In the genomic region with DNA sequence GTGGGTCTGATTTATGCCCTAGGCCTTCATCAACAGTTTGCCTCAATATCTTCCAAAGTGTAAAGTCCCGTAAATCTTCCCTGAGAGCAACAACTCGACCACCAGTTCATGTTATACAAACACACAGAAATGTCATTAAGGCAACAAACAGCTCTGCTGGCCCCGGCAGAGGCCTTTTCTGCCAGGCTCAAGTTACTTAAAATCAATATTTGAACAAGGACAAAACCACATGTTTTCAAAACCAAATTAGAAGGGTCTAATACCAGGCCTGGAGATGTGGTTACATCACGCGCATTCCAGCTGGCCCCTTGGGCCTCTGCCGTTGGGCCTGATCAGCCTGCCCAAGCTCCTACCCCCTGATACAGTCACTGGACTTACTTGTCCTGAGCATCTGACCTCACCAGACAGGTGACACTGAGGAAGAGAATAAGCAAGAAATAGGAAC, we compare ENCODE assay signal across 1 cellular context.
A peak's percentile ranks its signal among the peaks of the same experiment; 100 is the strongest.
TF ChIP-seq lines count a peak whose summit lies in the region.

No MANE protein-coding gene starts in this region.

TF ChIP-seq in HepG2, 621 proteins besides CTCF, POLR2A, EP300 and RAD21 (continued from another document and continues in another):
- TF ChIP-seq, protein P1, sequence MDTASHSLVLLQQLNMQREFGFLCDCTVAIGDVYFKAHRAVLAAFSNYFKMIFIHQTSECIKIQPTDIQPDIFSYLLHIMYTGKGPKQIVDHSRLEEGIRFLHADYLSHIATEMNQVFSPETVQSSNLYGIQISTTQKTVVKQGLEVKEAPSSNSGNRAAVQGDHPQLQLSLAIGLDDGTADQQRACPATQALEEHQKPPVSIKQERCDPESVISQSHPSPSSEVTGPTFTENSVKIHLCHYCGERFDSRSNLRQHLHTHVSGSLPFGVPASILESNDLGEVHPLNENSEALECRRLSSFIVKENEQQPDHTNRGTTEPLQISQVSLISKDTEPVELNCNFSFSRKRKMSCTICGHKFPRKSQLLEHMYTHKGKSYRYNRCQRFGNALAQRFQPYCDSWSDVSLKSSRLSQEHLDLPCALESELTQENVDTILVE (CRISPR knock-in tag; IDR thresholded peaks at IDR 0.05) = peak; percentile 77; the same call in 1 of the 2 replicates
- TF ChIP-seq NFIC (IDR thresholded peaks at IDR 0.05; ENCODE audit: low read length) = peak; percentile 87; the same call in 1 of the 2 replicates
- TF ChIP-seq, protein P2, sequence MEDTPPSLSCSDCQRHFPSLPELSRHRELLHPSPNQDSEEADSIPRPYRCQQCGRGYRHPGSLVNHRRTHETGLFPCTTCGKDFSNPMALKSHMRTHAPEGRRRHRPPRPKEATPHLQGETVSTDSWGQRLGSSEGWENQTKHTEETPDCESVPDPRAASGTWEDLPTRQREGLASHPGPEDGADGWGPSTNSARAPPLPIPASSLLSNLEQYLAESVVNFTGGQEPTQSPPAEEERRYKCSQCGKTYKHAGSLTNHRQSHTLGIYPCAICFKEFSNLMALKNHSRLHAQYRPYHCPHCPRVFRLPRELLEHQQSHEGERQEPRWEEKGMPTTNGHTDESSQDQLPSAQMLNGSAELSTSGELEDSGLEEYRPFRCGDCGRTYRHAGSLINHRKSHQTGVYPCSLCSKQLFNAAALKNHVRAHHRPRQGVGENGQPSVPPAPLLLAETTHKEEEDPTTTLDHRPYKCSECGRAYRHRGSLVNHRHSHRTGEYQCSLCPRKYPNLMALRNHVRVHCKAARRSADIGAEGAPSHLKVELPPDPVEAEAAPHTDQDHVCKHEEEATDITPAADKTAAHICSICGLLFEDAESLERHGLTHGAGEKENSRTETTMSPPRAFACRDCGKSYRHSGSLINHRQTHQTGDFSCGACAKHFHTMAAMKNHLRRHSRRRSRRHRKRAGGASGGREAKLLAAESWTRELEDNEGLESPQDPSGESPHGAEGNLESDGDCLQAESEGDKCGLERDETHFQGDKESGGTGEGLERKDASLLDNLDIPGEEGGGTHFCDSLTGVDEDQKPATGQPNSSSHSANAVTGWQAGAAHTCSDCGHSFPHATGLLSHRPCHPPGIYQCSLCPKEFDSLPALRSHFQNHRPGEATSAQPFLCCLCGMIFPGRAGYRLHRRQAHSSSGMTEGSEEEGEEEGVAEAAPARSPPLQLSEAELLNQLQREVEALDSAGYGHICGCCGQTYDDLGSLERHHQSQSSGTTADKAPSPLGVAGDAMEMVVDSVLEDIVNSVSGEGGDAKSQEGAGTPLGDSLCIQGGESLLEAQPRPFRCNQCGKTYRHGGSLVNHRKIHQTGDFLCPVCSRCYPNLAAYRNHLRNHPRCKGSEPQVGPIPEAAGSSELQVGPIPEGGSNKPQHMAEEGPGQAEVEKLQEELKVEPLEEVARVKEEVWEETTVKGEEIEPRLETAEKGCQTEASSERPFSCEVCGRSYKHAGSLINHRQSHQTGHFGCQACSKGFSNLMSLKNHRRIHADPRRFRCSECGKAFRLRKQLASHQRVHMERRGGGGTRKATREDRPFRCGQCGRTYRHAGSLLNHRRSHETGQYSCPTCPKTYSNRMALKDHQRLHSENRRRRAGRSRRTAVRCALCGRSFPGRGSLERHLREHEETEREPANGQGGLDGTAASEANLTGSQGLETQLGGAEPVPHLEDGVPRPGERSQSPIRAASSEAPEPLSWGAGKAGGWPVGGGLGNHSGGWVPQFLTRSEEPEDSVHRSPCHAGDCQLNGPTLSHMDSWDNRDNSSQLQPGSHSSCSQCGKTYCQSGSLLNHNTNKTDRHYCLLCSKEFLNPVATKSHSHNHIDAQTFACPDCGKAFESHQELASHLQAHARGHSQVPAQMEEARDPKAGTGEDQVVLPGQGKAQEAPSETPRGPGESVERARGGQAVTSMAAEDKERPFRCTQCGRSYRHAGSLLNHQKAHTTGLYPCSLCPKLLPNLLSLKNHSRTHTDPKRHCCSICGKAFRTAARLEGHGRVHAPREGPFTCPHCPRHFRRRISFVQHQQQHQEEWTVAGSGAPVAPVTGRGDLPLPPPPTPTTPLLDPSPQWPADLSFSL (CRISPR knock-in tag; IDR thresholded peaks at IDR 0.05) = no peak; the same call in 1 of the 2 replicates
- TF ChIP-seq HES4 (CRISPR knock-in tag; IDR thresholded peaks at IDR 0.05; ENCODE audit: borderline replicate concordance) = no peak
- TF ChIP-seq ZSCAN25 (CRISPR knock-in tag; IDR thresholded peaks at IDR 0.05) = peak; percentile 45; the same call in 1 of the 2 replicates
- TF ChIP-seq ZNF33B (CRISPR knock-in tag; IDR thresholded peaks at IDR 0.05) = 0 out of 2 replicates have a peak, but pooled peaks have one; percentile 45
- TF ChIP-seq DPF2 (CRISPR knock-in tag; IDR thresholded peaks at IDR 0.05; ENCODE audit: borderline replicate concordance, low read depth) = peak; percentile 95
- TF ChIP-seq, protein P3, sequence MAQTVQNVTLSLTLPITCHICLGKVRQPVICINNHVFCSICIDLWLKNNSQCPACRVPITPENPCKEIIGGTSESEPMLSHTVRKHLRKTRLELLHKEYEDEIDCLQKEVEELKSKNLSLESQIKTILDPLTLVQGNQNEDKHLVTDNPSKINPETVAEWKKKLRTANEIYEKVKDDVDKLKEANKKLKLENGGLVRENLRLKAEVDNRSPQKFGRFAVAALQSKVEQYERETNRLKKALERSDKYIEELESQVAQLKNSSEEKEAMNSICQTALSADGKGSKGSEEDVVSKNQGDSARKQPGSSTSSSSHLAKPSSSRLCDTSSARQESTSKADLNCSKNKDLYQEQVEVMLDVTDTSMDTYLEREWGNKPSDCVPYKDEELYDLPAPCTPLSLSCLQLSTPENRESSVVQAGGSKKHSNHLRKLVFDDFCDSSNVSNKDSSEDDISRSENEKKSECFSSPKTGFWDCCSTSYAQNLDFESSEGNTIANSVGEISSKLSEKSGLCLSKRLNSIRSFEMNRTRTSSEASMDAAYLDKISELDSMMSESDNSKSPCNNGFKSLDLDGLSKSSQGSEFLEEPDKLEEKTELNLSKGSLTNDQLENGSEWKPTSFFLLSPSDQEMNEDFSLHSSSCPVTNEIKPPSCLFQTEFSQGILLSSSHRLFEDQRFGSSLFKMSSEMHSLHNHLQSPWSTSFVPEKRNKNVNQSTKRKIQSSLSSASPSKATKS (CRISPR knock-in tag; IDR thresholded peaks at IDR 0.05) = peak; percentile 75; the same call in 1 of the 2 replicates
- peak; percentile 70; the same call in 1 of the 2 replicates for TF ChIP-seq ZNF274 (CRISPR knock-in tag; IDR thresholded peaks at IDR 0.05)
- peak; percentile 86; the same call in 1 of the 2 replicates for TF ChIP-seq ZNF543 (CRISPR knock-in tag; IDR thresholded peaks at IDR 0.05)
- peak; percentile 80 for TF ChIP-seq JUN (CRISPR knock-in tag; IDR thresholded peaks at IDR 0.05)
- TF ChIP-seq, protein P4, sequence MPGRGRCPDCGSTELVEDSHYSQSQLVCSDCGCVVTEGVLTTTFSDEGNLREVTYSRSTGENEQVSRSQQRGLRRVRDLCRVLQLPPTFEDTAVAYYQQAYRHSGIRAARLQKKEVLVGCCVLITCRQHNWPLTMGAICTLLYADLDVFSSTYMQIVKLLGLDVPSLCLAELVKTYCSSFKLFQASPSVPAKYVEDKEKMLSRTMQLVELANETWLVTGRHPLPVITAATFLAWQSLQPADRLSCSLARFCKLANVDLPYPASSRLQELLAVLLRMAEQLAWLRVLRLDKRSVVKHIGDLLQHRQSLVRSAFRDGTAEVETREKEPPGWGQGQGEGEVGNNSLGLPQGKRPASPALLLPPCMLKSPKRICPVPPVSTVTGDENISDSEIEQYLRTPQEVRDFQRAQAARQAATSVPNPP (CRISPR knock-in tag; IDR thresholded peaks at IDR 0.05) = peak; percentile 93
- no peak for TF ChIP-seq RFX1 (IDR thresholded peaks at IDR 0.05)
- peak; percentile 62; the same call in 1 of the 2 replicates for TF ChIP-seq KDM2A (CRISPR knock-in tag; IDR thresholded peaks at IDR 0.05; ENCODE audit: borderline replicate concordance, low read depth)
- peak; percentile 63; the same call in 1 of the 2 replicates for TF ChIP-seq ZNF232 (CRISPR knock-in tag; IDR thresholded peaks at IDR 0.05; ENCODE audit: borderline replicate concordance)
- TF ChIP-seq, protein P5, sequence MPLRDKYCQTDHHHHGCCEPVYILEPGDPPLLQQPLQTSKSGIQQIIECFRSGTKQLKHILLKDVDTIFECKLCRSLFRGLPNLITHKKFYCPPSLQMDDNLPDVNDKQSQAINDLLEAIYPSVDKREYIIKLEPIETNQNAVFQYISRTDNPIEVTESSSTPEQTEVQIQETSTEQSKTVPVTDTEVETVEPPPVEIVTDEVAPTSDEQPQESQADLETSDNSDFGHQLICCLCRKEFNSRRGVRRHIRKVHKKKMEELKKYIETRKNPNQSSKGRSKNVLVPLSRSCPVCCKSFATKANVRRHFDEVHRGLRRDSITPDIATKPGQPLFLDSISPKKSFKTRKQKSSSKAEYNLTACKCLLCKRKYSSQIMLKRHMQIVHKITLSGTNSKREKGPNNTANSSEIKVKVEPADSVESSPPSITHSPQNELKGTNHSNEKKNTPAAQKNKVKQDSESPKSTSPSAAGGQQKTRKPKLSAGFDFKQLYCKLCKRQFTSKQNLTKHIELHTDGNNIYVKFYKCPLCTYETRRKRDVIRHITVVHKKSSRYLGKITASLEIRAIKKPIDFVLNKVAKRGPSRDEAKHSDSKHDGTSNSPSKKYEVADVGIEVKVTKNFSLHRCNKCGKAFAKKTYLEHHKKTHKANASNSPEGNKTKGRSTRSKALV (CRISPR knock-in tag; IDR thresholded peaks at IDR 0.05) = peak; percentile 83; the same call in 1 of the 2 replicates
- no peak for TF ChIP-seq SP2 (CRISPR knock-in tag; IDR thresholded peaks at IDR 0.05)
- TF ChIP-seq ZFP1 (CRISPR knock-in tag; IDR thresholded peaks at IDR 0.05) = no peak; the same call in 1 of the 2 replicates
- TF ChIP-seq NR2F6 (IDR thresholded peaks at IDR 0.05) = peak; percentile 87
- no peak; the same call in none of the 2 replicates for TF ChIP-seq NR2F6 (CRISPR knock-in tag; IDR thresholded peaks at IDR 0.05)
- TF ChIP-seq, protein P6, sequence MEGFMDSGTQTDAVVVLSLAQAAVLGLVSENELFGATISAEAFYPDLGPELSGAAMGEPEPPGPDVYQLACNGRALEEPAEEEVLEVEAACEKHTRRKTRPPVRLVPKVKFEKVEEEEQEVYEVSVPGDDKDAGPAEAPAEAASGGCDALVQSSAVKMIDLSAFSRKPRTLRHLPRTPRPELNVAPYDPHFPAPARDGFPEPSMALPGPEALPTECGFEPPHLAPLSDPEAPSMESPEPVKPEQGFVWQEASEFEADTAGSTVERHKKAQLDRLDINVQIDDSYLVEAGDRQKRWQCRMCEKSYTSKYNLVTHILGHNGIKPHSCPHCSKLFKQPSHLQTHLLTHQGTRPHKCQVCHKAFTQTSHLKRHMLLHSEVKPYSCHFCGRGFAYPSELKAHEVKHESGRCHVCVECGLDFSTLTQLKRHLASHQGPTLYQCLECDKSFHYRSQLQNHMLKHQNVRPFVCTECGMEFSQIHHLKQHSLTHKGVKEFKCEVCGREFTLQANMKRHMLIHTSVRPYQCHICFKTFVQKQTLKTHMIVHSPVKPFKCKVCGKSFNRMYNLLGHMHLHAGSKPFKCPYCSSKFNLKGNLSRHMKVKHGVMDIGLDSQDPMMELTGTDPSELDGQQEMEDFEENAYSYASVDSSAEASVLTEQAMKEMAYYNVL (CRISPR knock-in tag; IDR thresholded peaks at IDR 0.05; ENCODE audit: borderline replicate concordance) = peak; percentile 80; the same call in 1 of the 2 replicates
- TF ChIP-seq, protein P7, sequence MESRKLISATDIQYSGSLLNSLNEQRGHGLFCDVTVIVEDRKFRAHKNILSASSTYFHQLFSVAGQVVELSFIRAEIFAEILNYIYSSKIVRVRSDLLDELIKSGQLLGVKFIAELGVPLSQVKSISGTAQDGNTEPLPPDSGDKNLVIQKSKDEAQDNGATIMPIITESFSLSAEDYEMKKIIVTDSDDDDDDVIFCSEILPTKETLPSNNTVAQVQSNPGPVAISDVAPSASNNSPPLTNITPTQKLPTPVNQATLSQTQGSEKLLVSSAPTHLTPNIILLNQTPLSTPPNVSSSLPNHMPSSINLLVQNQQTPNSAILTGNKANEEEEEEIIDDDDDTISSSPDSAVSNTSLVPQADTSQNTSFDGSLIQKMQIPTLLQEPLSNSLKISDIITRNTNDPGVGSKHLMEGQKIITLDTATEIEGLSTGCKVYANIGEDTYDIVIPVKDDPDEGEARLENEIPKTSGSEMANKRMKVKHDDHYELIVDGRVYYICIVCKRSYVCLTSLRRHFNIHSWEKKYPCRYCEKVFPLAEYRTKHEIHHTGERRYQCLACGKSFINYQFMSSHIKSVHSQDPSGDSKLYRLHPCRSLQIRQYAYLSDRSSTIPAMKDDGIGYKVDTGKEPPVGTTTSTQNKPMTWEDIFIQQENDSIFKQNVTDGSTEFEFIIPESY (CRISPR knock-in tag; IDR thresholded peaks at IDR 0.05) = 0 out of 2 replicates have a peak, but pooled peaks have one; percentile 15
- TF ChIP-seq TCF12 (IDR thresholded peaks at IDR 0.05) = no peak
- peak; percentile 81; the same call in 1 of the 2 replicates for TF ChIP-seq TCF12 (CRISPR knock-in tag; IDR thresholded peaks at IDR 0.05)
- TF ChIP-seq, protein P8, sequence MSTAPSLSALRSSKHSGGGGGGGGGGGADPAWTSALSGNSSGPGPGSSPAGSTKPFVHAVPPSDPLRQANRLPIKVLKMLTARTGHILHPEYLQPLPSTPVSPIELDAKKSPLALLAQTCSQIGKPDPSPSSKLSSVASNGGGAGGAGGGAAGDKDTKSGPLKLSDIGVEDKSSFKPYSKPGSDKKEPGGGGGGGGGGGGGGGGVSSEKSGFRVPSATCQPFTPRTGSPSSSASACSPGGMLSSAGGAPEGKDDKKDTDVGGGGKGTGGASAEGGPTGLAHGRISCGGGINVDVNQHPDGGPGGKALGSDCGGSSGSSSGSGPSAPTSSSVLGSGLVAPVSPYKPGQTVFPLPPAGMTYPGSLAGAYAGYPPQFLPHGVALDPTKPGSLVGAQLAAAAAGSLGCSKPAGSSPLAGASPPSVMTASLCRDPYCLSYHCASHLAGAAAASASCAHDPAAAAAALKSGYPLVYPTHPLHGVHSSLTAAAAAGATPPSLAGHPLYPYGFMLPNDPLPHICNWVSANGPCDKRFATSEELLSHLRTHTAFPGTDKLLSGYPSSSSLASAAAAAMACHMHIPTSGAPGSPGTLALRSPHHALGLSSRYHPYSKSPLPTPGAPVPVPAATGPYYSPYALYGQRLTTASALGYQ (CRISPR knock-in tag; IDR thresholded peaks at IDR 0.05) = peak; percentile 97
- TF ChIP-seq, protein P9, sequence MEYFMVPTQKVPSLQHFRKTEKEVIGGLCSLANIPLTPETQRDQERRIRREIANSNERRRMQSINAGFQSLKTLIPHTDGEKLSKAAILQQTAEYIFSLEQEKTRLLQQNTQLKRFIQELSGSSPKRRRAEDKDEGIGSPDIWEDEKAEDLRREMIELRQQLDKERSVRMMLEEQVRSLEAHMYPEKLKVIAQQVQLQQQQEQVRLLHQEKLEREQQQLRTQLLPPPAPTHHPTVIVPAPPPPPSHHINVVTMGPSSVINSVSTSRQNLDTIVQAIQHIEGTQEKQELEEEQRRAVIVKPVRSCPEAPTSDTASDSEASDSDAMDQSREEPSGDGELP (IDR thresholded peaks at IDR 0.05; ENCODE audit: borderline replicate concordance, low read depth) = peak; percentile 96
- TF ChIP-seq, protein P10, sequence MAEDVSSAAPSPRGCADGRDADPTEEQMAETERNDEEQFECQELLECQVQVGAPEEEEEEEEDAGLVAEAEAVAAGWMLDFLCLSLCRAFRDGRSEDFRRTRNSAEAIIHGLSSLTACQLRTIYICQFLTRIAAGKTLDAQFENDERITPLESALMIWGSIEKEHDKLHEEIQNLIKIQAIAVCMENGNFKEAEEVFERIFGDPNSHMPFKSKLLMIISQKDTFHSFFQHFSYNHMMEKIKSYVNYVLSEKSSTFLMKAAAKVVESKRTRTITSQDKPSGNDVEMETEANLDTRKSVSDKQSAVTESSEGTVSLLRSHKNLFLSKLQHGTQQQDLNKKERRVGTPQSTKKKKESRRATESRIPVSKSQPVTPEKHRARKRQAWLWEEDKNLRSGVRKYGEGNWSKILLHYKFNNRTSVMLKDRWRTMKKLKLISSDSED (CRISPR knock-in tag; IDR thresholded peaks at IDR 0.05) = no peak
- no peak for TF ChIP-seq MTF2 (CRISPR knock-in tag; IDR thresholded peaks at IDR 0.05; ENCODE audit: borderline replicate concordance)
- TF ChIP-seq FOXO1 (CRISPR knock-in tag; IDR thresholded peaks at IDR 0.05) = peak; percentile 92
- TF ChIP-seq ZNF569 (CRISPR knock-in tag; IDR thresholded peaks at IDR 0.05; ENCODE audit: borderline replicate concordance) = peak; percentile 82; the same call in 1 of the 2 replicates
- TF ChIP-seq ZKSCAN8 (CRISPR knock-in tag; IDR thresholded peaks at IDR 0.05; ENCODE audit: borderline replicate concordance) = peak; percentile 74; the same call in 1 of the 2 replicates
